ENCODE assay signal across 12 cellular contexts in genomic region chr6:4809999-4810918, GRCh38. TPM values are rescaled to one million over a fixed set of nuclear protein-coding genes. Genes with fewer than 3 reads are reported as not detected.
DNase-seq lines count a peak whose midpoint lies in the region; ATAC-seq, FAIRE-seq and TF ChIP-seq lines count a peak whose summit lies in the region.
"Had no signal": no experiment of that assay in that cellular context is flagged by ENCODE, and none has a peak within 500 bp of the region (broad histone marks: within the 10 kb centered on the region; RNA-seq: fewer than 3 reads in every experiment).

No MANE protein-coding gene starts in this region.

- POLR2A ChIA-PET in AG04449 (lab: Yijun Ruan, JAX), result no interaction called here
- POLR2A ChIA-PET in GM12878 (lab: Charles Lee), result interaction anchor here (1.2 kb wide), 2 partner anchors 23 to 31 kb away, joined by 3 read pairs; no protein-coding TSS in a partner anchor

- H3K4me2 ChIP-seq in GM12878 (ENCODE audit: control insufficient read depth, insufficient read depth), result 0 out of 2 replicates have a peak overlapping the region, but pooled peaks have one; percentile 28

- CTCF ChIA-PET in AG04449 (lab: Yijun Ruan, JAX) (interaction anchor here (1.1 to 1.6 kb wide), 3 partner anchors 10 to 221 kb away, joined by 3 read pairs; no protein-coding TSS in a partner anchor), GM12878 (lab: Yijun Ruan, JAX) (interaction anchor here (0.9 to 3.1 kb wide), 6 partner anchors 8 to 38 kb away, joined by 3 to 19 read pairs (median 4); partner anchors contain the start of gene CDYL)

- FAIRE-seq in GM12878 (lab: Jason Lieb, UNC), result no peak

- peaks cover 2% of the 10 kb centered on the region; the same call in 1 of the 3 replicates for H3K9me3 ChIP-seq in GM12878 (replicated peaks; ENCODE audit: control insufficient read depth, insufficient read depth, low read length)

- H3K9ac ChIP-seq in GM12878 (ENCODE audit: control insufficient read depth, insufficient read depth, low read length), result no peak overlapping the region

- H3K36me3 ChIP-seq in GM12878 (ENCODE audit: control insufficient read depth in 2 of 2, insufficient read depth in 2 of 2, low read length in 1 of 2), result peaks cover 1 to 12% of the 10 kb centered on the region in 2 experiments; a peak in 1 of 4 replicates

- RAD21 ChIA-PET in GM12878 (lab: Charles Lee; ENCODE audit: unreplicated experiment), result interaction anchor here (1.0 to 3.0 kb wide), 9 partner anchors 8 to 118 kb away, joined by 3 to 19 read pairs (median 5); no protein-coding TSS in a partner anchor

- BruUV-seq in GM12878 (replicated peaks; lab: Mats Ljungman, UMichigan), result no TSS peak

- TF ChIP-seq CTCF in AG04449 (IDR thresholded peaks at IDR 0.05; ENCODE audit: insufficient read depth, low read length, missing control alignments) (no peak), GM12878 (IDR thresholded peaks at IDR 0.05 in 2 of 3, conservative IDR thresholded peaks at IDR 0.05 in 1 of 3; ENCODE audit: control insufficient read depth in 2 of 3, extremely low read depth in 1 of 3, insufficient read depth in 1 of 3, low read depth in 3 of 3, low read length in 3 of 3) (no peak)

- H3K4me3 ChIP-seq in AG04449 (ENCODE audit: low read depth, low read length), result no peak overlapping the region
- no peak overlapping the region for H3K4me3 ChIP-seq in GM12878

- H3K27me3 ChIP-seq in GM12878 (replicated peaks in 1 of 2; ENCODE audit: control insufficient read depth in 2 of 2, insufficient read depth in 2 of 2, low read length in 1 of 2), result no peaks in the 10 kb centered on the region

- TF ChIP-seq EP300 in GM12878 (IDR thresholded peaks at IDR 0.05; ENCODE audit: borderline replicate concordance in 1 of 2, control insufficient read depth in 1 of 2, low read depth in 2 of 2, low read length in 2 of 2), result no peak

- DNase-seq in AG04449 (ENCODE audit: low read depth, low spot score) (peak; percentile 19), HS-5 (ENCODE audit: low read depth) (peak; percentile 19), GM12878 (ENCODE audit: low read depth, low spot score) (no peak), kidney glomerular epithelial cell (lab: John Stamatoyannopoulos, UW) (peak; percentile 46), COLO829 (ENCODE audit: low spot score) (no peak), NCI-H2081 treated with DMSO at 0.1 percent for 48 hours (lab: John Stamatoyannopoulos, UW) (no peak)
- DNase-seq: KG1; NCI-H510A; nephron progenitor cell; stimulated activated CD4-positive, alpha-beta T cell treated with anti-CD3 and anti-CD28 coated beads, Interleukin-1b, Interleukin-23, amount 100 ng/mL, for 48 hours had no signal

- intact Hi-C loops in GM12878 (cut with micrococcal nuclease; ENCODE audit: unreplicated experiment), result no loop called here

- SMC1A ChIA-PET in GM12878 (lab: Charles Lee; ENCODE audit: uncharacterized antibody, unreplicated experiment), result interaction anchor here (1.0 to 6.4 kb wide), 10 partner anchors 8 to 75 kb away, joined by 3 to 62 read pairs (median 4); partner anchors contain the start of gene CDYL

- H2AFZ ChIP-seq in GM12878 (ENCODE audit: control insufficient read depth, low read depth, low read length), result no peak overlapping the region

- TF ChIP-seq POLR2A in GM12878 (IDR thresholded peaks at IDR 0.05; ENCODE audit: low read depth, low read length), result no peak

- H3K79me2 ChIP-seq in GM12878 (ENCODE audit: control insufficient read depth, insufficient read depth, low read length), result peaks cover 91% of the 10 kb centered on the region

- in situ Hi-C loops in GM12878 (cut with MboI), result no loop called here

- TF ChIP-seq RAD21 in GM12878 (IDR thresholded peaks at IDR 0.05; ENCODE audit: insufficient read depth, low read depth, low read length), result no peak

- H3K4me1 ChIP-seq in GM12878 (ENCODE audit: control insufficient read depth, insufficient read depth, low read length), result peaks cover 28% of the 10 kb centered on the region

- no peak overlapping the region for H3K27ac ChIP-seq in GM12878 (ENCODE audit: control insufficient read depth, insufficient read depth)

- 83% methylated on average over 5 of the region's 5 CpGs for WGBS in GM12878 (ENCODE audit: insufficient coverage, insufficient replicate concordance, low lambda C conversion rate, missing lambda C conversion rate)

- peaks cover 10% of the 10 kb centered on the region for H4K20me1 ChIP-seq in GM12878 (ENCODE audit: control insufficient read depth, insufficient read depth)

- ATAC-seq in GM12878 (peak; percentile 12; the same call in 1 of the 3 replicates), HG03045 (IDR thresholded peaks at IDR 0.05; ENCODE audit: unreplicated experiment) (no peak), GM18909 (IDR thresholded peaks at IDR 0.05; ENCODE audit: poor library complexity, unreplicated experiment) (no peak)

TF ChIP-seq in GM12878, 131 proteins besides CTCF, POLR2A, EP300 and RAD21:
- TF ChIP-seq TCF7 (IDR thresholded peaks at IDR 0.05; ENCODE audit: borderline replicate concordance), result 0 out of 2 replicates have a peak, but pooled peaks have one; percentile 24
- TF ChIP-seq ATF7 (IDR thresholded peaks at IDR 0.05; ENCODE audit: low read depth), result peak; percentile 22; the same call in 1 of the 2 replicates
- peak; percentile 29; the same call in 1 of the 2 replicates for TF ChIP-seq JUNB (IDR thresholded peaks at IDR 0.05)
- no peak for TF ChIP-seq MEF2A (IDR thresholded peaks at IDR 0.05; ENCODE audit: insufficient read depth, low read depth, low read length)
TF ChIP-seq in GM12878: peak in this region for 3.

RNA-seq across cellular contexts. Expression of gene CDYL, which starts 34.1 kb away (rescaled TPM):
- 88.3 and 101 TPM in 2 replicates for total RNA-seq in GM12878 (2013; cell fraction: nucleolus; rRNA removed)
- total RNA-seq in GM12878 (2014; rRNA removed) (26.2 and 27.7 TPM in 2 replicates), GM12878 (2014; rRNA removed; fragmentation: Illumina TruSeq; extraction: Trizol) (53.0 and 53.7 TPM in 2 replicates), GM12878 (2021) (61.2 and 61.3 TPM in 2 replicates)
- 10.0 TPM for polyA plus RNA-seq in GM12878 (2011; ENCODE audit: low read depth)
- polyA plus RNA-seq in GM12878 (2011; rRNA removed) (60.7 and 75.4 TPM in 2 replicates), GM12878 (2014; fragmentation: Illumina TruSeq; extraction: Trizol) (39.0 and 45.0 TPM in 2 replicates), GM12878 (2014; fragmentation: Nextera tagmentation; extraction: Ambion mirVana) (10 to 100 TPM; 11.2 to 15.3 TPM), GM12878 (2014; rRNA removed) (26.8 and 30.8 TPM in 2 replicates), GM12878 (2016; fragmentation: Nextera tagmentation; extraction: Ambion mirVana) (10 to 100 TPM in 1 of 2 experiments, 1 to 10 TPM in 1; 9.3 to 11.3 TPM)
- polyA plus RNA-seq in GM12878 (2011; cell fraction: cytosol; rRNA removed), result 30.0 and 34.2 TPM in 2 replicates
- polyA plus RNA-seq in GM12878 (2011; cell fraction: nucleus; rRNA removed), result 49.5 and 53.2 TPM in 2 replicates
- polyA plus RNA-seq in GM12878 (2012), result 13.4 and 16.6 TPM in 2 replicates
- 244 and 245 TPM in 2 replicates for polyA minus RNA-seq in GM12878 (2011; rRNA and poly(A)+ RNA removed)
- polyA minus RNA-seq in GM12878 (2011; cell fraction: cytosol; rRNA and poly(A)+ RNA removed), result 102 and 113 TPM in 2 replicates
- 33.6 and 50.4 TPM in 2 replicates for polyA minus RNA-seq in GM12878 (2011; cell fraction: nucleus; rRNA and poly(A)+ RNA removed)

Comparison
In these comparisons a context has a peak if more than half of its experiments do, and no peak if none do; other contexts are left out.
1. DNase-seq: peak in AG04449 (single experiment), HS-5 (single experiment) and kidney glomerular epithelial cell (single experiment); none in GM12878 (single experiment), COLO829 (single experiment) and NCI-H2081 treated with DMSO at 0.1 percent for 48 hours (single experiment).